Comparison of ENCODE assay signal across 26 cellular contexts in genomic region chr10:30018512-30018911, GRCh38. TPM values are rescaled to one million over a fixed set of nuclear protein-coding genes. Genes with fewer than 3 reads are reported as not detected.
"Had no signal": no experiment of that assay in that cellular context is flagged by ENCODE, and none has a peak within 500 bp of the region (broad histone marks: within the 10 kb centered on the region; RNA-seq: fewer than 3 reads in every experiment).

No MANE protein-coding gene starts in this region.

- H3K4me1 ChIP-seq: prostate gland had no signal

- H3K9me3 ChIP-seq: left lung, prostate gland, tibial nerve had no signal

- H3K4me3 Mint-ChIP-seq: activated B cell treated with CpG ODN at 0.5 μM for 24 hours; activated CD4-positive, alpha-beta T cell treated with anti-CD3 and anti-CD28 coated beads for 36 hours; immature natural killer cell; naive thymus-derived CD8-positive, alpha-beta T cell; T-cell had no signal

- H3K27ac Mint-ChIP-seq: activated B cell treated with CpG ODN at 0.5 μM for 24 hours; activated CD4-positive, alpha-beta T cell treated with anti-CD3 and anti-CD28 coated beads for 36 hours; immature natural killer cell; naive thymus-derived CD8-positive, alpha-beta T cell; T-cell had no signal

- H3K27ac ChIP-seq: hepatocyte, left lung, prostate gland had no signal

- H3K4me3 ChIP-seq: hepatocyte, left lung, lung, prostate gland, tibial nerve had no signal

- H3K27me3 ChIP-seq: hepatocyte, tibial nerve had no signal

- H3K4me1 Mint-ChIP-seq: activated B cell treated with CpG ODN at 0.5 μM for 24 hours had no signal

- DNase-seq: activated B cell treated with CpG ODN at 0.5 μM for 24 hours; activated CD4-positive, alpha-beta T cell treated with anti-CD3 and anti-CD28 coated beads for 36 hours; activated CD4-positive, alpha-beta T cell treated with anti-CD3 and anti-CD28 coated beads, Interleukin-2, amount 50 U/mL, for 4 hours; activated CD8-positive, alpha-beta memory T cell treated with anti-CD3 and anti-CD28 coated beads, Interleukin-2, amount 50 U/mL, for 48 hours; activated effector memory CD4-positive, alpha-beta T cell treated with anti-CD3 and anti-CD28 coated beads, Interleukin-2, amount 50 U/mL, for 16 hours; activated naive CD4-positive, alpha-beta T cell treated with anti-CD3 and anti-CD28 coated beads, Interleukin-2, amount 50 U/mL, for 16 hours; activated T-cell treated with anti-CD3 and anti-CD28 coated beads, Interleukin-2, amount 50 U/mL, for 48 hours; central memory CD4-positive, alpha-beta T cell; effector memory CD4-positive, alpha-beta T cell; foreskin melanocyte; glutamatergic neuron; immature natural killer cell; kidney glomerular epithelial cell; left lung; naive thymus-derived CD8-positive, alpha-beta T cell; stimulated activated CD4-positive, alpha-beta T cell treated with anti-CD3 and anti-CD28 coated beads, Interleukin-4, amount 100 ng/mL, for 24 hours; stimulated activated naive CD8-positive, alpha-beta T cell treated with anti-CD3 and anti-CD28 coated beads, Interleukin-15, Interleukin-2, amounts not matched to agents 100 U/mL and 50 U/mL, for 24 hours; T-cell; T1000 had no signal

- FAIRE-seq: endothelial cell of umbilical vein, urothelium cell line had no signal

- H3K36me3 ChIP-seq: left lung, prostate gland, tibial nerve had no signal

- H3K36me3 Mint-ChIP-seq: immature natural killer cell; naive thymus-derived CD8-positive, alpha-beta T cell; T-cell had no signal

- ATAC-seq: activated CD4-positive, alpha-beta T cell treated with anti-CD3 and anti-CD28 coated beads for 36 hours; esophagus mucosa; left lung; naive thymus-derived CD8-positive, alpha-beta T cell; stimulated activated naive CD8-positive, alpha-beta T cell treated with anti-CD3 and anti-CD28 coated beads, Interleukin-15, Interleukin-2, amounts not matched to agents 100 U/mL and 50 U/mL, for 24 hours; T-cell had no signal

- H3K4me2 ChIP-seq: hepatocyte had no signal

RNA-seq across cellular contexts. Expression of gene JCAD, which starts 40.9 kb away (rescaled TPM):
- total RNA-seq: activated B cell treated with CpG ODN at 0.5 μM for 24 hours; activated CD4-positive, alpha-beta T cell treated with anti-CD3 and anti-CD28 coated beads for 36 hours; naive thymus-derived CD8-positive, alpha-beta T cell had no signal
- polyA plus RNA-seq: naive thymus-derived CD8-positive, alpha-beta T cell had no signal
